Comparison of ENCODE assay signal across 29 cellular contexts in genomic region chr7:103981003-103981423, GRCh38. TPM values are rescaled to one million over a fixed set of nuclear protein-coding genes. Genes with fewer than 3 reads are reported as not detected.
"Had no signal": no experiment of that assay in that cellular context is flagged by ENCODE, and none has a peak within 500 bp of the region (broad histone marks: within the 10 kb centered on the region; RNA-seq: fewer than 3 reads in every experiment).

No MANE protein-coding gene starts in this region.

- H3K4me1 ChIP-seq: colonic mucosa had no signal

- H3K27me3 ChIP-seq: brain microvascular endothelial cell, colonic mucosa had no signal

- H3K36me3 ChIP-seq: brain microvascular endothelial cell, colonic mucosa, WERI-Rb-1 had no signal

- DNase-seq: activated B cell treated with CpG ODN at 0.5 μM for 24 hours; activated CD4-positive, alpha-beta T cell treated with anti-CD3 and anti-CD28 coated beads for 48 hours; activated CD4-positive, alpha-beta T cell treated with anti-CD3 and anti-CD28 coated beads, Interleukin-2, amount 50 U/mL, for 1 hour; activated CD4-positive, alpha-beta T cell treated with anti-CD3 and anti-CD28 coated beads, Interleukin-2, amount 50 U/mL, for 48 hours; activated CD8-positive, alpha-beta memory T cell treated with anti-CD3 and anti-CD28 coated beads for 24 hours; activated CD8-positive, alpha-beta T cell treated with anti-CD3 and anti-CD28 coated beads for 36 hours; activated effector memory CD4-positive, alpha-beta T cell treated with Interleukin-2 at 50 U/mL for 16 hours; activated gamma-delta T cell treated with Interleukin-2 at 50 U/mL for 16 hours; activated naive CD4-positive, alpha-beta T cell treated with anti-CD3 and anti-CD28 coated beads, Interleukin-2, amount 50 U/mL, for 16 hours; activated naive CD4-positive, alpha-beta T cell treated with Interleukin-2 at 50 U/mL for 16 hours; activated T-cell treated with anti-CD3 and anti-CD28 coated beads, Interleukin-2, amount 50 U/mL, for 4 hours; amniotic stem cell; anterior cingulate cortex; brain microvascular endothelial cell; cerebellar nuclear complex; colonic mucosa; dorsolateral prefrontal cortex; effector memory CD4-positive, alpha-beta T cell; endodermal cell; foreskin fibroblast; head of caudate nucleus; T-helper 1 cell; T-helper 17 cell; T1000; WERI-Rb-1 had no signal

- ATAC-seq: activated CD4-positive, CD25-positive, alpha-beta regulatory T cell treated with anti-CD3 and anti-CD28 coated beads, Interleukin-2, amount 50 U/mL, for 24 hours; activated CD8-positive, alpha-beta T cell treated with anti-CD3 and anti-CD28 coated beads for 36 hours; activated T-cell treated with anti-CD3 and anti-CD28 coated beads, Interleukin-2, amount 50 U/mL, for 4 hours; activated T-helper 17 cell treated with anti-CD3 and anti-CD28 coated beads, Interleukin-2, amount 50 U/mL, for 72 hours; esophagus mucosa; T-helper 17 cell had no signal

- H3K9me3 ChIP-seq: colonic mucosa had no signal

- H3K27ac ChIP-seq: brain microvascular endothelial cell, colonic mucosa, dorsolateral prefrontal cortex, WERI-Rb-1 had no signal

- H3K4me3 ChIP-seq: colonic mucosa, dorsolateral prefrontal cortex had no signal

RNA-seq across cellular contexts. Expression of gene RELN, which starts 8.4 kb away (rescaled TPM):
- total RNA-seq: activated B cell treated with CpG ODN at 0.5 μM for 24 hours; activated CD8-positive, alpha-beta T cell treated with anti-CD3 and anti-CD28 coated beads for 36 hours; activated T-helper 17 cell treated with anti-CD3 and anti-CD28 coated beads, Interleukin-2, amount 50 U/mL, for 72 hours; bronchial epithelial cell; T-helper 17 cell had no signal
